Comparison of ENCODE assay signal across 11 cellular contexts in the genomic region with DNA sequence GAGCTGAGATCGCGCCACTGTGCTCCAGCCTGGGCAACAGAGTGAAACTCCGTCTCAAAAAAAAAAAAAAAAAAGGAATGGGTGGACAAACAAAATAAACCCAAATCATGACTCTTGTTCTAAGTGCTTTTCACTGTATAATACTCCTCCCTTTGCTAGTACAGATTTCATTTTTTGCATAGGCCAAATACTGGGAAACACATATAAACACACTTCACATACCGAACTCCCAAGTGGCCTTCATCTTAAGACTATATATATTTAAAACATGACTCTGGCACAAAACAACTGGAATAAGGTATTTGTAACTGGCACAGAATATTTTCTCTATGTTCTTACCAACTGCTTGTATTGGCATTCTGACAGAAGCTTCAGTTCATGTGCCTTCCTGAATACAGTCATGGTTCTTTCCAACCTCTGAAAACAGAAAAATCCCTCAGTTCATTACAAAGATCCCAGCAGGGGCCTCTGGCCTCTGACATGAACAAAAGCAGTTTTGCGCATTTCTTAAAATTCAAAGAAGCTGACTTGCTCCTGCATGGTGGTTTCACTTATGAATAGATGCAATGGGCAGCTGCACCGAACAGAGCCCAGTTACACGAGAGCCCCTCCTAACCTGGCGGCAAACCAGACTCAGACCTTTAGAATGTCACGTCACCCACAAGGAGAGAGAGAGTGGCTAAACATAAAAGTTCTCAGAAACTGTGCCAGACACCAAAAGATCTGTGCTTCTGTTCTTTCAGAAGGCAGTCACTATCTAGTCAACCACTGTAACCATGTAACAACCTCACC. TPM values are rescaled to one million over a fixed set of nuclear protein-coding genes. Genes with fewer than 3 reads are reported as not detected.
A peak's percentile ranks its signal among the peaks of the same experiment; 100 is the strongest.
DNase-seq lines count a peak whose midpoint lies in the region; ATAC-seq and TF ChIP-seq lines count a peak whose summit lies in the region.
"Had no signal": no experiment of that assay in that cellular context is flagged by ENCODE, and none has a peak within 500 bp of the region (broad histone marks: within the 10 kb centered on the region; RNA-seq: fewer than 3 reads in every experiment).

No MANE protein-coding gene starts in this region.

- H3K9me3 ChIP-seq in CD4-positive, CD25-positive, alpha-beta regulatory T cell (ENCODE audit: control insufficient read depth in 2 of 2, low read length in 2 of 2) = no peaks in the 10 kb centered on the region
- H3K9me3 ChIP-seq: left ventricle myocardium inferior had no signal

- DNase-seq in CD4-positive, CD25-positive, alpha-beta regulatory T cell = peak in 1 of 3 donors; percentile 49
- DNase-seq in brain microvascular endothelial cell (peak; percentile 85), SIG-M5 treated with dmso at 0.1 percent for 504 hours (lab: John Stamatoyannopoulos, UW; ENCODE audit: unreplicated experiment) (no peak), DMS153 (lab: John Stamatoyannopoulos, UW) (no peak), left colon (no peak)
- no peak for DNase-seq in natural killer cell treated with Interleukin-12 subunit alpha and Interleukin-12 subunit beta and Interleukin-15 and Interleukin-18, amount 100 ng/mL, for 72 hours (ENCODE audit: low spot score)
- DNase-seq: COR-L47, left ventricle myocardium inferior, NCI-H526 had no signal

- peaks cover 74% of the 10 kb centered on the region for H3K36me3 ChIP-seq in CD4-positive, CD25-positive, alpha-beta regulatory T cell (ENCODE audit: control insufficient read depth, insufficient read depth, low read length)
- peaks cover 67% of the 10 kb centered on the region for H3K36me3 ChIP-seq in brain microvascular endothelial cell (replicated peaks)

- H3K27me3 Mint-ChIP-seq in CD4-positive, CD25-positive, alpha-beta regulatory T cell = no peaks in the 10 kb centered on the region
- H3K27me3 Mint-ChIP-seq in natural killer cell treated with Interleukin-12 subunit alpha and Interleukin-12 subunit beta and Interleukin-15 and Interleukin-18, amount 100 ng/mL, for 72 hours = no peaks in the 10 kb centered on the region

- H3K4me3 Mint-ChIP-seq in CD4-positive, CD25-positive, alpha-beta regulatory T cell = no peak overlapping the region
- no peak overlapping the region for H3K4me3 Mint-ChIP-seq in natural killer cell treated with Interleukin-12 subunit alpha and Interleukin-12 subunit beta and Interleukin-15 and Interleukin-18, amount 100 ng/mL, for 72 hours

- in situ Hi-C loops in brain microvascular endothelial cell (cut with HindIII; ENCODE audit: low pct_ligation_motif_present, low sequenced_read_pairs) = no loop called here

- no peak for TF ChIP-seq CTCF in VCaP (conservative IDR thresholded peaks at IDR 0.05)
- TF ChIP-seq CTCF in brain microvascular endothelial cell (IDR thresholded peaks at IDR 0.05; ENCODE audit: low read depth, low read length, missing control alignments) = no peak

- H3K4me1 Mint-ChIP-seq in CD4-positive, CD25-positive, alpha-beta regulatory T cell = peaks cover 0 to 9% (median 6%) of the 10 kb centered on the region in 4 donors
- H3K4me1 Mint-ChIP-seq in natural killer cell treated with Interleukin-12 subunit alpha and Interleukin-12 subunit beta and Interleukin-15 and Interleukin-18, amount 100 ng/mL, for 72 hours (ENCODE audit: low read depth in 2 of 2) = peaks cover 0 to 5% of the 10 kb centered on the region in 2 donors

- peak overlapping the region in 2 of 3 donors; percentile 13 to 79 for H3K27ac Mint-ChIP-seq in CD4-positive, CD25-positive, alpha-beta regulatory T cell
- H3K27ac Mint-ChIP-seq in natural killer cell treated with Interleukin-12 subunit alpha and Interleukin-12 subunit beta and Interleukin-15 and Interleukin-18, amount 100 ng/mL, for 72 hours = peak overlapping the region; percentile 32 to 47

- intact Hi-C loops in left colon (cut with DNase I, micrococcal nuclease) = no loop called here

- ATAC-seq in CD4-positive, CD25-positive, alpha-beta regulatory T cell (ENCODE audit: low read depth in 2 of 2) = no peak
- no peak for ATAC-seq in natural killer cell treated with Interleukin-12 subunit alpha and Interleukin-12 subunit beta and Interleukin-15 and Interleukin-18, amount 100 ng/mL, for 72 hours
- ATAC-seq in HG02981 (IDR thresholded peaks at IDR 0.05; ENCODE audit: unreplicated experiment) = no peak
- no peak for ATAC-seq in left colon

- H3K27ac ChIP-seq in CD4-positive, CD25-positive, alpha-beta regulatory T cell (ENCODE audit: insufficient read depth, low read length, poor library complexity, severe bottlenecking) = no peak overlapping the region
- peak overlapping the region; percentile 93 for H3K27ac ChIP-seq in VCaP
- peak overlapping the region; percentile 86 for H3K27ac ChIP-seq in brain microvascular endothelial cell
- H3K27ac ChIP-seq: left ventricle myocardium inferior had no signal

- no peaks in the 10 kb centered on the region for H3K9me3 Mint-ChIP-seq in CD4-positive, CD25-positive, alpha-beta regulatory T cell
- no peaks in the 10 kb centered on the region for H3K9me3 Mint-ChIP-seq in natural killer cell treated with Interleukin-12 subunit alpha and Interleukin-12 subunit beta and Interleukin-15 and Interleukin-18, amount 100 ng/mL, for 72 hours

- peaks cover 35% of the 10 kb centered on the region for H3K36me3 Mint-ChIP-seq in CD4-positive, CD25-positive, alpha-beta regulatory T cell
- H3K36me3 Mint-ChIP-seq in natural killer cell treated with Interleukin-12 subunit alpha and Interleukin-12 subunit beta and Interleukin-15 and Interleukin-18, amount 100 ng/mL, for 72 hours = peaks cover 16% of the 10 kb centered on the region

- H3K27me3 ChIP-seq in CD4-positive, CD25-positive, alpha-beta regulatory T cell (ENCODE audit: control insufficient read depth, insufficient read depth, low read length) = no peaks in the 10 kb centered on the region
- H3K27me3 ChIP-seq in brain microvascular endothelial cell (replicated peaks) = no peaks in the 10 kb centered on the region

- no peaks in the 10 kb centered on the region for H3K4me1 ChIP-seq in CD4-positive, CD25-positive, alpha-beta regulatory T cell (ENCODE audit: control insufficient read depth, insufficient read depth, low read length, poor library complexity, severe bottlenecking)
- H3K4me1 ChIP-seq: left ventricle myocardium inferior had no signal

- no peak overlapping the region for H3K4me3 ChIP-seq in CD4-positive, CD25-positive, alpha-beta regulatory T cell (ENCODE audit: low read depth, low read length)
- no peak overlapping the region for H3K4me3 ChIP-seq in brain microvascular endothelial cell (ENCODE audit: low read depth, low read length)
- H3K4me3 ChIP-seq: left ventricle myocardium inferior had no signal

RNA-seq across cellular contexts. Expression of a gene that starts 19.1 kb away (rescaled TPM):
- 5.0 TPM for total RNA-seq in CD4-positive, CD25-positive, alpha-beta regulatory T cell
- 10 to 100 TPM; 12.5 to 17.2 (median 13.3) TPM for polyA plus RNA-seq in CD4-positive, CD25-positive, alpha-beta regulatory T cell
- total RNA-seq in natural killer cell treated with Interleukin-12 subunit alpha and Interleukin-12 subunit beta and Interleukin-15 and Interleukin-18, amount 100 ng/mL, for 72 hours = 10 to 100 TPM; 21.8 to 37.6 TPM
- total RNA-seq in left colon = 10 to 100 TPM; 15.9 to 23.6 TPM

RNA-seq across cellular contexts. Expression of a gene that starts 23.4 kb away (rescaled TPM):
- total RNA-seq in CD4-positive, CD25-positive, alpha-beta regulatory T cell = 35.5 TPM
- 10 to 100 TPM; 29.0 to 61.2 (median 43.7) TPM for polyA plus RNA-seq in CD4-positive, CD25-positive, alpha-beta regulatory T cell
- 100 to 1,000 TPM in 1 of 2 donors, 10 to 100 TPM in 1; 84.9 to 126 TPM for total RNA-seq in natural killer cell treated with Interleukin-12 subunit alpha and Interleukin-12 subunit beta and Interleukin-15 and Interleukin-18, amount 100 ng/mL, for 72 hours
- 10 to 100 TPM; 36.4 to 37.0 TPM for total RNA-seq in left colon

RNA-seq across cellular contexts. Expression of a gene that starts 58.7 kb away (rescaled TPM):
- total RNA-seq in CD4-positive, CD25-positive, alpha-beta regulatory T cell = 36.5 TPM
- 10 to 100 TPM; 15.7 to 17.9 (median 16.5) TPM for polyA plus RNA-seq in CD4-positive, CD25-positive, alpha-beta regulatory T cell
- 10 to 100 TPM; 41.1 to 66.2 TPM for total RNA-seq in natural killer cell treated with Interleukin-12 subunit alpha and Interleukin-12 subunit beta and Interleukin-15 and Interleukin-18, amount 100 ng/mL, for 72 hours
- total RNA-seq in left colon = 10 to 100 TPM; 21.7 to 23.0 TPM
